Comparison of ENCODE assay signal across 9 cellular contexts in genomic region chr2:178480227-178481181, GRCh38. TPM values are rescaled to one million over a fixed set of nuclear protein-coding genes. Genes with fewer than 3 reads are reported as not detected.
A peak's percentile ranks its signal among the peaks of the same experiment; 100 is the strongest.
DNase-seq lines count a peak whose midpoint lies in the region; ATAC-seq, FAIRE-seq and TF ChIP-seq lines count a peak whose summit lies in the region.
"Had no signal": no experiment of that assay in that cellular context is flagged by ENCODE, and none has a peak within 500 bp of the region (broad histone marks: within the 10 kb centered on the region; RNA-seq: fewer than 3 reads in every experiment).

TSS of gene PLEKHA3 (plus strand) at chr2:178480457. CDS start at chr2:178480870, 413 bp downstream.

- H3K27ac Mint-ChIP-seq in central memory CD8-positive, alpha-beta T cell (ENCODE audit: low read depth), result peak within 1 kb of the TSS; percentile 96

- no peaks in the 10 kb centered on the region for H3K9me3 Mint-ChIP-seq in central memory CD8-positive, alpha-beta T cell

- ATAC-seq in GM19023 (IDR thresholded peaks at IDR 0.05; ENCODE audit: unreplicated experiment) (peak; percentile 72), HG03196 (IDR thresholded peaks at IDR 0.05; ENCODE audit: unreplicated experiment) (peak; percentile 71)
- peak; percentile 67 to 70 for ATAC-seq in activated CD4-positive, CD25-positive, alpha-beta regulatory T cell treated with anti-CD3 and anti-CD28 coated beads, Interleukin-2, amount 50 U/mL, for 24 hours
- peak; percentile 40 for ATAC-seq in central memory CD8-positive, alpha-beta T cell (replicated peaks; ENCODE audit: extremely low read depth, poor library complexity, severe bottlenecking)

- H3K27ac ChIP-seq in keratinocyte (ENCODE audit: control insufficient read depth, insufficient read depth, low read length), result peak within 1 kb of the TSS; percentile 59

- H3K27me3 Mint-ChIP-seq in central memory CD8-positive, alpha-beta T cell, result no peaks in the 10 kb centered on the region

- no peaks in the 10 kb centered on the region for H3K36me3 ChIP-seq in keratinocyte (ENCODE audit: control insufficient read depth in 2 of 2, extremely low read depth in 1 of 2, insufficient read depth in 2 of 2, low read length in 2 of 2)

- TF ChIP-seq CTCF in AG09319 (IDR thresholded peaks at IDR 0.05; ENCODE audit: low read depth, low read length) (no peak), keratinocyte (optimal IDR thresholded peaks at IDR 0.05 in 1 of 3, IDR thresholded peaks at IDR 0.05 in 1 of 3, conservative IDR thresholded peaks at IDR 0.05 in 1 of 3; ENCODE audit: extremely low read depth in 1 of 3, insufficient read depth in 2 of 3, low read length in 3 of 3) (no peak)

- no peak for FAIRE-seq in keratinocyte (lab: Jason Lieb, UNC)
- FAIRE-seq: TTC549 had no signal

- peaks cover 42% of the 10 kb centered on the region for H3K4me1 Mint-ChIP-seq in central memory CD8-positive, alpha-beta T cell

- H3K4me1 ChIP-seq in keratinocyte (ENCODE audit: control insufficient read depth, extremely low read depth, insufficient read depth, low read length), result peaks cover 27% of the 10 kb centered on the region

- peaks cover 36% of the 10 kb centered on the region for H3K79me2 ChIP-seq in keratinocyte (ENCODE audit: control insufficient read depth, insufficient read depth, low read length)

- peak within 1 kb of the TSS; percentile 79 for H3K9ac ChIP-seq in keratinocyte (ENCODE audit: control insufficient read depth, extremely low read depth, insufficient read depth, low read length)

- peak within 1 kb of the TSS; percentile 99 for H3K4me3 Mint-ChIP-seq in central memory CD8-positive, alpha-beta T cell

- peak within 1 kb of the TSS; percentile 86 for H3K4me2 ChIP-seq in keratinocyte (ENCODE audit: control insufficient read depth, extremely low read depth, insufficient read depth, low read depth, low read length)

- dilution Hi-C loops in keratinocyte (cut with MboI; ENCODE audit: extremely low pct_ligation_motif_present, low sequenced_read_pairs), result no loop called here

- peak; percentile 90 for DNase-seq in AG09319 (ENCODE audit: extremely low read depth, low read depth)
- DNase-seq in NCI-H345 treated with DMSO at 0.1 percent for 48 hours (lab: John Stamatoyannopoulos, UW; ENCODE audit: unreplicated experiment), result peak; percentile 69
- DNase-seq in central memory CD8-positive, alpha-beta T cell (ENCODE audit: low spot score in 2 of 2), result peak; percentile 52 to 59
- DNase-seq in keratinocyte (ENCODE audit: low read depth, low spot score), result peak; percentile 53
- peak; percentile 45 to 71 (median 49) for DNase-seq in stimulated activated CD4-positive, alpha-beta T cell treated with anti-CD3 and anti-CD28 coated beads, Interleukin-12 subunit alpha, Interleukin-12 subunit beta, amount 100 ng/mL, for 48 hours (ENCODE audit: low read depth in 2 of 3, low spot score in 1 of 3)

- H3K36me3 Mint-ChIP-seq in central memory CD8-positive, alpha-beta T cell (ENCODE audit: insufficient read depth), result peaks cover 17% of the 10 kb centered on the region

- H2AFZ ChIP-seq in keratinocyte (ENCODE audit: control insufficient read depth, low read length), result peak within 1 kb of the TSS; percentile 93

- H4K20me1 ChIP-seq in keratinocyte (ENCODE audit: control insufficient read depth, extremely low read depth, insufficient read depth, low read length), result no peaks in the 10 kb centered on the region

- H3K9me1 ChIP-seq in keratinocyte (ENCODE audit: control insufficient read depth, extremely low read depth, insufficient read depth, low read length), result no peaks in the 10 kb centered on the region

- H3K9me3 ChIP-seq in keratinocyte (ENCODE audit: control insufficient read depth, low read depth, low read length), result no peaks in the 10 kb centered on the region

- H3K4me3 ChIP-seq in keratinocyte (ENCODE audit: control insufficient read depth in 2 of 3, extremely low read depth in 1 of 3, insufficient read depth in 2 of 3, low read depth in 1 of 3, low read length in 3 of 3), result peak within 1 kb of the TSS; percentile 66 to 83 (median 81)

- no peaks in the 10 kb centered on the region for H3K27me3 ChIP-seq in keratinocyte (ENCODE audit: control insufficient read depth, extremely low read depth, insufficient read depth, low read length)

RNA-seq across cellular contexts. Expression of gene PLEKHA3, which starts in this region (rescaled TPM):
- polyA plus RNA-seq in keratinocyte, result 8.9 to 15.8 TPM (median 15.6 TPM) in 3 replicates
- polyA plus RNA-seq in keratinocyte (2011; ENCODE audit: low read depth), result 20.4 TPM
- 9.9 and 18.0 TPM in 2 replicates for polyA plus RNA-seq in keratinocyte (2011; cell fraction: cytosol; rRNA removed)
- polyA plus RNA-seq in keratinocyte (2011; cell fraction: nucleus; rRNA removed), result 5.5 and 6.4 TPM in 2 replicates
- 6.2 and 6.5 TPM in 2 replicates for polyA plus RNA-seq in keratinocyte (2012; ENCODE audit: low replicate concordance)
- polyA minus RNA-seq in keratinocyte, result 1.8 to 4.6 TPM (median 2.2 TPM) in 3 replicates
- 2.5 TPM for polyA minus RNA-seq in keratinocyte (2011; cell fraction: cytosol; rRNA and poly(A)+ RNA removed)
- 3.2 and 5.0 TPM in 2 replicates for polyA minus RNA-seq in keratinocyte (2011; cell fraction: nucleus; rRNA and poly(A)+ RNA removed)

Comparison
In these comparisons a context has a peak if more than half of its experiments do, and no peak if none do; other contexts are left out.
1. Peak in every context shown above with its lines: DNase-seq, ATAC-seq, H3K4me3 ChIP-seq and H3K27ac ChIP-seq.